8 cellular contexts compared by ENCODE assay signal in genomic region chr11:45646275-45646970, GRCh38. TPM values are rescaled to one million over a fixed set of nuclear protein-coding genes. Genes with fewer than 3 reads are reported as not detected.
DNase-seq lines count a peak whose midpoint lies in the region; ATAC-seq, FAIRE-seq and TF ChIP-seq lines count a peak whose summit lies in the region.

No MANE protein-coding gene starts in this region.

- WGBS in small intestine, 3 donors: 82 to 98% (median 86%) methylated on average over 1 of the region's 1 CpG

- H3K4me1 Mint-ChIP-seq in activated naive CD8-positive, alpha-beta T cell treated with anti-CD3 and anti-CD28 coated beads, Interleukin-2, amount 10 ng/mL, durations not matched to agents 7 days and 5 days: peaks cover 7% of the 10 kb centered on the region
- H3K4me1 Mint-ChIP-seq in activated naive CD8-positive, alpha-beta T cell treated with anti-CD3 and anti-CD28 coated beads for 36 hours: peaks cover 5% of the 10 kb centered on the region
- peaks cover 0 to 5% of the 10 kb centered on the region in 2 donors for H3K4me1 Mint-ChIP-seq in effector memory CD8-positive, alpha-beta T cell (ENCODE audit: low read depth in 2 of 2)

- H3K9me3 ChIP-seq in small intestine (ENCODE audit: control insufficient read depth, low read depth): no peaks in the 10 kb centered on the region

- no peak overlapping the region for H3K4me3 Mint-ChIP-seq in activated naive CD8-positive, alpha-beta T cell treated with anti-CD3 and anti-CD28 coated beads, Interleukin-2, amount 10 ng/mL, durations not matched to agents 7 days and 5 days
- H3K4me3 Mint-ChIP-seq in activated naive CD8-positive, alpha-beta T cell treated with anti-CD3 and anti-CD28 coated beads for 36 hours: no peak overlapping the region
- H3K4me3 Mint-ChIP-seq in effector memory CD8-positive, alpha-beta T cell: no peak overlapping the region

- no peak overlapping the region for H3K27ac ChIP-seq in small intestine (ENCODE audit: low read depth in 1 of 2, low read length in 1 of 2)

- FAIRE-seq in small intestine (lab: Jason Lieb, UNC): no peak

- H3K9me3 Mint-ChIP-seq in activated naive CD8-positive, alpha-beta T cell treated with anti-CD3 and anti-CD28 coated beads, Interleukin-2, amount 10 ng/mL, durations not matched to agents 7 days and 5 days: no peaks in the 10 kb centered on the region
- no peaks in the 10 kb centered on the region for H3K9me3 Mint-ChIP-seq in activated naive CD8-positive, alpha-beta T cell treated with anti-CD3 and anti-CD28 coated beads for 36 hours
- H3K9me3 Mint-ChIP-seq in effector memory CD8-positive, alpha-beta T cell: no peaks in the 10 kb centered on the region

- DNase-seq in activated naive CD8-positive, alpha-beta T cell treated with anti-CD3 and anti-CD28 coated beads, Interleukin-2, amount 10 ng/mL, durations not matched to agents 7 days and 5 days: no peak
- no peak for DNase-seq in activated naive CD8-positive, alpha-beta T cell treated with anti-CD3 and anti-CD28 coated beads for 36 hours
- DNase-seq in LNCaP clone FGC (ENCODE audit: low read depth) (peak; percentile 4), small intestine (peak; percentile 12), GM03348 (ENCODE audit: low spot score) (no peak), occipital lobe (lab: John Stamatoyannopoulos, UW) (no peak)
- DNase-seq in effector memory CD8-positive, alpha-beta T cell: no peak

- POLR2A ChIA-PET in activated naive CD8-positive, alpha-beta T cell treated with anti-CD3 and anti-CD28 coated beads, Interleukin-2, amount 10 ng/mL, durations not matched to agents 7 days and 5 days (lab: Charles Lee): no interaction called here

- H3K4me3 ChIP-seq in LNCaP clone FGC (ENCODE audit: low read depth, low read length) (no peak overlapping the region), small intestine (ENCODE audit: low read depth in 1 of 2, low read length in 2 of 2) (no peak overlapping the region)

- TF ChIP-seq CTCF in LNCaP clone FGC (IDR thresholded peaks at IDR 0.05; ENCODE audit: control insufficient read depth, extremely low read depth, insufficient read depth): no peak

- peak; percentile 42 for ATAC-seq in activated naive CD8-positive, alpha-beta T cell treated with anti-CD3 and anti-CD28 coated beads, Interleukin-2, amount 10 ng/mL, durations not matched to agents 7 days and 5 days (ENCODE audit: low read depth)
- ATAC-seq in effector memory CD8-positive, alpha-beta T cell (replicated peaks): peak; percentile 65
- no peak for ATAC-seq in HG03097 (IDR thresholded peaks at IDR 0.05; ENCODE audit: low FRiP score, unreplicated experiment)

- no peaks in the 10 kb centered on the region for H3K4me1 ChIP-seq in small intestine (ENCODE audit: control insufficient read depth in 2 of 2, insufficient read depth in 1 of 2, low read depth in 1 of 2, low read length in 1 of 2)

- H3K36me3 Mint-ChIP-seq in activated naive CD8-positive, alpha-beta T cell treated with anti-CD3 and anti-CD28 coated beads, Interleukin-2, amount 10 ng/mL, durations not matched to agents 7 days and 5 days: no peaks in the 10 kb centered on the region
- H3K36me3 Mint-ChIP-seq in activated naive CD8-positive, alpha-beta T cell treated with anti-CD3 and anti-CD28 coated beads for 36 hours: no peaks in the 10 kb centered on the region
- no peaks in the 10 kb centered on the region for H3K36me3 Mint-ChIP-seq in effector memory CD8-positive, alpha-beta T cell (ENCODE audit: insufficient read depth)

- no peak overlapping the region for H3K27ac Mint-ChIP-seq in activated naive CD8-positive, alpha-beta T cell treated with anti-CD3 and anti-CD28 coated beads, Interleukin-2, amount 10 ng/mL, durations not matched to agents 7 days and 5 days
- H3K27ac Mint-ChIP-seq in activated naive CD8-positive, alpha-beta T cell treated with anti-CD3 and anti-CD28 coated beads for 36 hours: no peak overlapping the region
- H3K27ac Mint-ChIP-seq in effector memory CD8-positive, alpha-beta T cell: no peak overlapping the region

- peaks cover 26% of the 10 kb centered on the region for H3K27me3 Mint-ChIP-seq in activated naive CD8-positive, alpha-beta T cell treated with anti-CD3 and anti-CD28 coated beads, Interleukin-2, amount 10 ng/mL, durations not matched to agents 7 days and 5 days
- H3K27me3 Mint-ChIP-seq in activated naive CD8-positive, alpha-beta T cell treated with anti-CD3 and anti-CD28 coated beads for 36 hours: peaks cover 42% of the 10 kb centered on the region
- peaks cover 25 to 67% of the 10 kb centered on the region in 2 donors for H3K27me3 Mint-ChIP-seq in effector memory CD8-positive, alpha-beta T cell

- H3K27me3 ChIP-seq in small intestine (ENCODE audit: control insufficient read depth in 2 of 2, insufficient read depth in 2 of 2, low read length in 2 of 2): peaks cover 0 to 2% of the 10 kb centered on the region in 2 donors

- H3K36me3 ChIP-seq in small intestine (ENCODE audit: control insufficient read depth in 2 of 2, insufficient read depth in 2 of 2, low read length in 2 of 2): no peaks in the 10 kb centered on the region

RNA-seq across cellular contexts. Expression of gene CHST1, which starts 19.0 kb away (rescaled TPM):
- total RNA-seq in activated naive CD8-positive, alpha-beta T cell treated with anti-CD3 and anti-CD28 coated beads, Interleukin-2, amount 10 ng/mL, durations not matched to agents 7 days and 5 days: not detected
- total RNA-seq in activated naive CD8-positive, alpha-beta T cell treated with anti-CD3 and anti-CD28 coated beads for 36 hours: not detected
- 1 to 10 TPM in 1 of 3 donors, under 1 TPM in 1, not detected in 1; 0.27 to 1.1 TPM for polyA plus RNA-seq in small intestine
- total RNA-seq in occipital lobe: 10.5 TPM

Comparison
In these comparisons a context has a peak if more than half of its experiments do, and no peak if none do; other contexts are left out.
1. DNase-seq: peak in LNCaP clone FGC (single experiment) and small intestine (single experiment); none in activated naive CD8-positive, alpha-beta T cell treated with anti-CD3 and anti-CD28 coated beads, Interleukin-2, amount 10 ng/mL, durations not matched to agents 7 days and 5 days (single experiment), activated naive CD8-positive, alpha-beta T cell treated with anti-CD3 and anti-CD28 coated beads for 36 hours (single experiment), effector memory CD8-positive, alpha-beta T cell (0 of 3), GM03348 (single experiment) and occipital lobe (single experiment).